ENCODE assay signal across 19 cellular contexts in the genomic region with DNA sequence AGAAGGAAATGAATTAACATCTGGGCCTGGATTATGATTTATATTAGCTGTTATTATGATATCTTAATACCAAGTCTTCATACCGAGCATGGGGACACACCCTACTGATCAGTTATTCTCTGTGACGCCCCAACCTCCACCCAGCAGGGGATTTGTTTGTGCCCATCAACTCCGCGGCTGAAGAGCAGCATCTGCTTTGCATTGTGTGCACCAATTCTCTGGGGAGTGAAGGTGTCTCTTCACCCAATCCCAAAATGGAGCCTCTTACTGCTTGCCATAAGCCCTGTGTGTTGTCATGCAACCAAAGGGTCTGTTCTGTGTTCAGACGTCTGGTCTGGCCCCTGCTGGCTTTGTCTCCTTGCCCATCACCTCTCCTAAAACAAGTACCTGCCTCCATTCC. TPM values are rescaled to one million over a fixed set of nuclear protein-coding genes. Genes with fewer than 3 reads are reported as not detected.
DNase-seq lines count a peak whose midpoint lies in the region; ATAC-seq and TF ChIP-seq lines count a peak whose summit lies in the region.
"Had no signal": no experiment of that assay in that cellular context is flagged by ENCODE, and none has a peak within 500 bp of the region (broad histone marks: within the 10 kb centered on the region; RNA-seq: fewer than 3 reads in every experiment).

No MANE protein-coding gene starts in this region.

- H3K4me3 ChIP-seq in spleen: no peak overlapping the region
- H3K4me3 ChIP-seq: Peyer's patch, SJCRH30 had no signal

- H3K36me3 ChIP-seq in spleen: no peaks in the 10 kb centered on the region
- H3K36me3 ChIP-seq: Peyer's patch, SJCRH30 had no signal

- H3K4me1 ChIP-seq in spleen: peaks cover 0 to 26% (median 10%) of the 10 kb centered on the region in 6 donors
- H3K4me1 ChIP-seq: Peyer's patch, SJCRH30 had no signal

- H3K9me3 ChIP-seq in spleen: no peaks in the 10 kb centered on the region
- H3K9me3 ChIP-seq: Peyer's patch, SJCRH30 had no signal

- TF ChIP-seq CTCF in spleen (IDR thresholded peaks at IDR 0.05 in 8 of 11, conservative IDR thresholded peaks at IDR 0.05 in 3 of 11): no peak

- H3K27ac Mint-ChIP-seq in immature natural killer cell: peak overlapping the region; percentile 93 to 99 (median 96)

- intact Hi-C loops in spleen (cut with DNase I; ENCODE audit: low total_unique reads) (no loop called here), left cardiac atrium (cut with DNase I) (no loop called here)

- peaks cover 5 to 14% (median 9%) of the 10 kb centered on the region in 3 donors for H3K27me3 Mint-ChIP-seq in immature natural killer cell (ENCODE audit: low read depth in 3 of 3)

- peaks cover 78 to 79% of the 10 kb centered on the region in 2 donors for H3K4me1 Mint-ChIP-seq in immature natural killer cell

- no peaks in the 10 kb centered on the region for H3K36me3 Mint-ChIP-seq in immature natural killer cell
- H3K36me3 Mint-ChIP-seq: IgD-negative memory B cell had no signal

- peak; percentile 47 for DNase-seq in activated CD8-positive, alpha-beta memory T cell treated with anti-CD3 and anti-CD28 coated beads for 24 hours
- DNase-seq in activated CD8-positive, alpha-beta memory T cell treated with anti-CD3 and anti-CD28 coated beads, Interleukin-2, amount 50 U/mL, for 48 hours: no peak
- DNase-seq in NCI-H526 treated with DMSO at 0.1 percent for 48 hours (lab: John Stamatoyannopoulos, UW): peak; percentile 32
- no peak for DNase-seq in immature natural killer cell
- no peak for DNase-seq in spleen
- DNase-seq in left cardiac atrium: no peak
- DNase-seq in NK-92 treated with Interleukin-12 subunit alpha and Interleukin-12 subunit beta, amount 100 ng/mL, for 24 hours (lab: John Stamatoyannopoulos, UW): no peak
- DNase-seq: DMS79 treated with DMSO at 0.1 percent for 48 hours, NCI-H1417, NCI-H1694 treated with DMSO at 0.1 percent for 48 hours, NCI-H2081 treated with DMSO at 0.1 percent for 48 hours, NCI-H226, NCI-H748 treated with DMSO at 0.1 percent for 48 hours, Peyer's patch, SJCRH30 had no signal

- H3K9me3 Mint-ChIP-seq in immature natural killer cell: peaks cover 0 to 2% (median 0%) of the 10 kb centered on the region in 6 donors
- H3K9me3 Mint-ChIP-seq: IgD-negative memory B cell had no signal

- H3K27me3 ChIP-seq in spleen (replicated peaks in 1 of 7): no peaks in the 10 kb centered on the region
- H3K27me3 ChIP-seq: Peyer's patch, SJCRH30 had no signal

- peak overlapping the region in 4 of 5 donors; percentile 56 to 81 (median 60) for H3K4me3 Mint-ChIP-seq in immature natural killer cell

- TF ChIP-seq POLR2A in spleen (IDR thresholded peaks at IDR 0.05): no peak

- ATAC-seq in left cardiac atrium (no peak), GM18502 (IDR thresholded peaks at IDR 0.05; ENCODE audit: poor library complexity, unreplicated experiment) (no peak)

- peak overlapping the region in 5 of 8 donors; percentile 32 to 66 (median 64) for H3K27ac ChIP-seq in spleen
- H3K27ac ChIP-seq: C4-2B, Peyer's patch, SJCRH30 had no signal

- 42 to 80% (median 69%) methylated on average over 5 of the region's 5 CpGs for WGBS in spleen, 5 donors

RNA-seq across cellular contexts. Expression of a gene that starts 25.4 kb away (rescaled TPM):
- polyA plus RNA-seq in immature natural killer cell: under 1 TPM in 2 of 3 donors, not detected in 1; 0.28 to 0.58 TPM
- total RNA-seq in spleen: 10 to 100 TPM in 6 of 7 donors, 1 to 10 TPM in 1; 3.3 to 30.6 (median 14.5) TPM
- 10 to 100 TPM in 2 of 3 donors, 1 to 10 TPM in 1; 8.3 to 17.1 (median 13.7) TPM for polyA plus RNA-seq in spleen
- total RNA-seq in left cardiac atrium: not detected
- total RNA-seq: OCI-LY7, Peyer's patch had no signal
- polyA plus RNA-seq: IgD-negative memory B cell had no signal

Comparison
In these comparisons a context has a peak if more than half of its experiments do, and no peak if none do; other contexts are left out.
1. DNase-seq: peak in activated CD8-positive, alpha-beta memory T cell treated with anti-CD3 and anti-CD28 coated beads for 24 hours (single experiment) and NCI-H526 treated with DMSO at 0.1 percent for 48 hours (single experiment); none in activated CD8-positive, alpha-beta memory T cell treated with anti-CD3 and anti-CD28 coated beads, Interleukin-2, amount 50 U/mL, for 48 hours (single experiment), immature natural killer cell (0 of 3), spleen (single experiment), left cardiac atrium (single experiment) and NK-92 treated with Interleukin-12 subunit alpha and Interleukin-12 subunit beta, amount 100 ng/mL, for 24 hours (single experiment).
2. RNA of a gene that starts 25.4 kb away (total RNA-seq): 3.3 to 30.6 TPM in spleen; not detected in left cardiac atrium; every median in the first group is over 4 times any median in the second.